Comparison of ENCODE assay signal across 10 cellular contexts in the genomic region with DNA sequence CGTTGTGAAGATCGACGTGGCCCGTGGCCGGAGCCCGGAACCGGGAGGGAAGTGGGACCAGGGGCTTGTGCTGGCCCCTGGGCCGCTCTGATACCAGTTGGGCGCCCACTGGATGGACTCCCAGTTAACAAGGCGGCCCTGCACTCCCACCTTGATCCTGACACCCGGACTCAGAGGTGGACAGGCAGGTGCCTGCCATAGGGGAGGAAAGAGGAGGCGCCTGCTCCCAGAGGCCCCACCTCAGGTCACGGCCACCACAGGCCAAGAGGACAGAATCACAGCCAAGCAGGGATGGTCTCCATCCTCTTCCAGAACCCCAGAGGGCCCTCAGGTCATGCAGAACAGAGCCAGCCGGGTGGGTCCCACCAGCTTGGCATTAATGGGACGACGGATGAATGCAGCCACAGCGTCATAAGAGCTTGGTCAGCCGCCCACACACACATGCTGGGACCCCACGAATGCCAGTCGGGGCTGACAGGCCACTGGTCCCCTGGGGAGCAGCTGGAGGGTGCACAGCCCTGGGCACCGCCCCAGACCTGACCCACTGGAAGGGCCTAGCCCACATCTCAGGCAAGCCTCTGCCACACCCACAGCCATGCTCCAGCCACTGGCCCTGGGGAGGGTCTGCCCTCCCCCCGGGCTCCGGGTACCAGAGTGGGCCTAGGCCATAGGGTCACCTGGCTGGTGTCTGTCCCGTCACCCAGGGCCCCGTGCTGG. TPM values are rescaled to one million over a fixed set of nuclear protein-coding genes. Genes with fewer than 3 reads are reported as not detected.
DNase-seq lines count a peak whose midpoint lies in the region; ATAC-seq and TF ChIP-seq lines count a peak whose summit lies in the region.
"Had no signal": no experiment of that assay in that cellular context is flagged by ENCODE, and none has a peak within 500 bp of the region (broad histone marks: within the 10 kb centered on the region; RNA-seq: fewer than 3 reads in every experiment).

No MANE protein-coding gene starts in this region.

- peak overlapping the region; percentile 59 for H2AFZ ChIP-seq in parathyroid adenoma

- H3K4me1 ChIP-seq in BE2C (peaks cover 4% of the 10 kb centered on the region; the same call in 1 of the 2 replicates), esophagus (ENCODE audit: control insufficient read depth in 2 of 2, insufficient read depth in 2 of 2, low read length in 1 of 2) (peaks cover 16 to 24% of the 10 kb centered on the region in 2 donors), parathyroid adenoma (peaks cover 23% of the 10 kb centered on the region)

- peak overlapping the region; percentile 77 for H3K4me2 ChIP-seq in parathyroid adenoma (ENCODE audit: low read length)

- peak overlapping the region; percentile 94 for H3K4me3 ChIP-seq in BE2C (ENCODE audit: low read depth, low read length)
- H3K4me3 ChIP-seq in HL-60 (replicated peaks; ENCODE audit: insufficient read depth, low read length) = peak overlapping the region; percentile 90
- H3K4me3 ChIP-seq in esophagus (ENCODE audit: low read depth in 1 of 2, low read length in 2 of 2) = peak overlapping the region in 1 of 2 donors; percentile 6
- H3K4me3 ChIP-seq in parathyroid adenoma (ENCODE audit: low read depth, low read length) = peak overlapping the region; percentile 80

- H3K27ac ChIP-seq in HL-60 (replicated peaks) = peak overlapping the region; percentile 98
- peak overlapping the region; percentile 77 to 81 for H3K27ac ChIP-seq in esophagus (ENCODE audit: low read depth in 2 of 2, low read length in 1 of 2)
- H3K27ac ChIP-seq in parathyroid adenoma = peak overlapping the region; percentile 92

- 73 to 76% methylated on average over 25 of the region's 25 CpGs for WGBS in esophagus, 2 donors

- ATAC-seq in HG03139 (IDR thresholded peaks at IDR 0.05; ENCODE audit: unreplicated experiment) (no peak), GM21423 (IDR thresholded peaks at IDR 0.05; ENCODE audit: unreplicated experiment) (no peak)

- DNase-seq in BE2C (no peak), HL-60 (ENCODE audit: low read depth in 1 of 2, low spot score in 1 of 2) (no peak), UCSD-AML1 (lab: John Stamatoyannopoulos, UW; ENCODE audit: unreplicated experiment) (no peak), COLO668 (lab: John Stamatoyannopoulos, UW; ENCODE audit: unreplicated experiment) (no peak)
- DNase-seq: DMS53, NCI-H2171 had no signal

- H3K9me3 ChIP-seq in BE2C = no peaks in the 10 kb centered on the region
- no peaks in the 10 kb centered on the region for H3K9me3 ChIP-seq in esophagus (ENCODE audit: control insufficient read depth in 2 of 2, insufficient read depth in 1 of 2, low read depth in 1 of 2, low read length in 1 of 2)
- H3K9me3 ChIP-seq in parathyroid adenoma (ENCODE audit: control insufficient read depth, low read length) = no peaks in the 10 kb centered on the region

- H3K27me3 ChIP-seq in BE2C (no peaks in the 10 kb centered on the region), HL-60 (ENCODE audit: insufficient read depth, poor library complexity, severe bottlenecking) (no peaks in the 10 kb centered on the region), esophagus (ENCODE audit: control insufficient read depth in 1 of 2, insufficient read depth in 2 of 2, low read length in 2 of 2) (no peaks in the 10 kb centered on the region), parathyroid adenoma (ENCODE audit: control insufficient read depth, insufficient read depth, low read length) (no peaks in the 10 kb centered on the region)

- H3K36me3 ChIP-seq in BE2C (peaks cover 28% of the 10 kb centered on the region), esophagus (ENCODE audit: control insufficient read depth in 2 of 2, insufficient read depth in 2 of 2, low read length in 1 of 2) (peaks cover 0 to 3% of the 10 kb centered on the region in 2 donors), parathyroid adenoma (ENCODE audit: control insufficient read depth, insufficient read depth, low read length) (no peaks in the 10 kb centered on the region)

- TF ChIP-seq CTCF in BE2C (IDR thresholded peaks at IDR 0.05; ENCODE audit: low read depth, low read length) (no peak), HL-60 (IDR thresholded peaks at IDR 0.05; ENCODE audit: insufficient read depth, low read length) (no peak), parathyroid adenoma (IDR thresholded peaks at IDR 0.05) (no peak)

- H3K9ac ChIP-seq in parathyroid adenoma = no peak overlapping the region

- peaks cover 44% of the 10 kb centered on the region for H3K79me2 ChIP-seq in parathyroid adenoma

RNA-seq across cellular contexts. Expression of gene KLF16, which starts 9.6 kb away (rescaled TPM):
- polyA plus RNA-seq in BE2C (2012; ENCODE audit: insufficient read depth, insufficient read length, low read depth) = 112 TPM
- polyA plus RNA-seq in esophagus = 10 to 100 TPM in 1 of 2 donors, 1 to 10 TPM in 1; 9.3 to 13.5 TPM

RNA-seq across cellular contexts. Expression of gene ABHD17A, which starts 12.3 kb away (rescaled TPM):
- 324 TPM for polyA plus RNA-seq in BE2C (2012; ENCODE audit: insufficient read depth, insufficient read length, low read depth)
- 10 to 100 TPM; 73.9 to 76.2 TPM for polyA plus RNA-seq in esophagus

RNA-seq across cellular contexts. Expression of gene REXO1, which starts 24.7 kb away (rescaled TPM):
- 165 TPM for polyA plus RNA-seq in BE2C (2012; ENCODE audit: insufficient read depth, insufficient read length, low read depth)
- polyA plus RNA-seq in esophagus = 10 to 100 TPM; 13.9 to 27.4 TPM

RNA-seq across cellular contexts. Expression of gene ADAT3, which starts 32.2 kb away (rescaled TPM):
- 51.0 TPM for polyA plus RNA-seq in BE2C (2012; ENCODE audit: insufficient read depth, insufficient read length, low read depth)
- 1 to 10 TPM; 6.4 to 6.9 TPM for polyA plus RNA-seq in esophagus

RNA-seq across cellular contexts. Expression of gene SCAMP4, which starts 32.2 kb away (rescaled TPM):
- 23.2 TPM for polyA plus RNA-seq in BE2C (2012; ENCODE audit: insufficient read depth, insufficient read length, low read depth)
- polyA plus RNA-seq in esophagus = 10 to 100 TPM; 29.0 to 38.6 TPM
